In the genomic region with DNA sequence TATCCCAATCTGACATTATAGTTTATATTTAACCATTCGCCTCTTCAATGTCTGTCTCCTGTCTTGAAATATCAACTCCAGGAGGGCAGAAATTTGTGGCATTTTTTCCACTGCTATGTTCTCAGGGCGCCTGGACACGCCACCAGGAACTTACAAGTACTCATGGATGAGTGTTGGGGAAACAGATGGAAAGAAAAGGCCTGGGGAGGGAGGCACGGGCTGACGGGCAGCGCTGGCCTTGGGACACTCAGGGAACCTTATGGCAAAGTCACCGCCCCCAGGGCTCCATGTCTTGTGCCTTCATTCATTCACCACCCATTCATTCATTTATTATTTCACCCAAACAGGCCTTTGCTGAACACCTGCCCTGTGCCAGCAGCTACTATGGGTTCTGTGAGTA, we compare ENCODE assay signal across 24 cellular contexts.
DNase-seq lines count a peak whose midpoint lies in the region; ATAC-seq, FAIRE-seq and TF ChIP-seq lines count a peak whose summit lies in the region.
"Had no signal": no experiment of that assay in that cellular context is flagged by ENCODE, and none has a peak within 500 bp of the region (broad histone marks: within the 10 kb centered on the region; RNA-seq: fewer than 3 reads in every experiment).

No MANE protein-coding gene starts in this region.

- H3K27ac Mint-ChIP-seq in osteocyte (ENCODE audit: unreplicated experiment), result no peak overlapping the region
- H3K27ac Mint-ChIP-seq: CD8-positive, alpha-beta T cell had no signal

- H3K4me1 ChIP-seq in Peyer's patch (no peaks in the 10 kb centered on the region), upper lobe of right lung (no peaks in the 10 kb centered on the region), body of pancreas (no peaks in the 10 kb centered on the region)

- WGBS in body of pancreas, 2 donors, result 62 to 63% methylated on average over 7 of the region's 7 CpGs

- intact Hi-C loops in upper lobe of right lung (cut with DNase I) (no loop called here), body of pancreas (cut with DNase I) (no loop called here)

- TF ChIP-seq POLR2A in Peyer's patch (IDR thresholded peaks at IDR 0.05) (no peak), body of pancreas (IDR thresholded peaks at IDR 0.05) (no peak)

- ATAC-seq in upper lobe of right lung (no peak), HG03097 (IDR thresholded peaks at IDR 0.05; ENCODE audit: low FRiP score, unreplicated experiment) (no peak), HG02938 (IDR thresholded peaks at IDR 0.05; ENCODE audit: unreplicated experiment) (no peak), body of pancreas (no peak)
- ATAC-seq: CD8-positive, alpha-beta T cell had no signal

- H3K4me3 ChIP-seq in Peyer's patch (no peak overlapping the region), bronchial epithelial cell (ENCODE audit: low read depth, low read length) (no peak overlapping the region), upper lobe of right lung (no peak overlapping the region), body of pancreas (no peak overlapping the region)
- H3K4me3 ChIP-seq: SK-N-MC had no signal

- peaks cover 54% of the 10 kb centered on the region for H3K27me3 Mint-ChIP-seq in osteocyte (ENCODE audit: unreplicated experiment)

- H3K4me1 Mint-ChIP-seq in osteocyte (ENCODE audit: unreplicated experiment), result no peaks in the 10 kb centered on the region

- peak in 2 of 3 donors; percentile 8 to 14 for DNase-seq in Peyer's patch
- DNase-seq in bronchial epithelial cell (ENCODE audit: low read depth), result no peak
- peak; percentile 63 for DNase-seq in osteocyte (ENCODE audit: extremely low spot score, unreplicated experiment)
- peak; percentile 21 for DNase-seq in upper lobe of right lung
- no peak for DNase-seq in body of pancreas
- DNase-seq: ACHN; C1 segment of cervical spinal cord; Calu3; CD8-positive, alpha-beta T cell; DMS153; GOT3; HCEC 1CT; IMR-90; NCI-H1092 treated with DMSO at 0.1 percent for 48 hours; NCI-H1436 treated with DMSO at 0.1 percent for 48 hours; NCI-H2029; NCI-H446; NCI-H526; SHP77 treated with DMSO at 0.1 percent for 48 hours had no signal

- no peaks in the 10 kb centered on the region for H3K9me3 ChIP-seq in Peyer's patch
- H3K9me3 ChIP-seq in upper lobe of right lung, result no peaks in the 10 kb centered on the region
- no peaks in the 10 kb centered on the region for H3K9me3 ChIP-seq in body of pancreas

- no peaks in the 10 kb centered on the region for H3K9me3 Mint-ChIP-seq in osteocyte (ENCODE audit: unreplicated experiment)
- H3K9me3 Mint-ChIP-seq: CD8-positive, alpha-beta T cell had no signal

- H3K27me3 ChIP-seq in Peyer's patch, result no peaks in the 10 kb centered on the region
- no peaks in the 10 kb centered on the region for H3K27me3 ChIP-seq in bronchial epithelial cell (ENCODE audit: control insufficient read depth, insufficient read depth, low read length)
- H3K27me3 ChIP-seq in upper lobe of right lung, result peaks cover 16% of the 10 kb centered on the region
- H3K27me3 ChIP-seq in body of pancreas, result no peaks in the 10 kb centered on the region

- H3K27ac ChIP-seq in Peyer's patch, result no peak overlapping the region
- no peak overlapping the region for H3K27ac ChIP-seq in upper lobe of right lung
- H3K27ac ChIP-seq in body of pancreas, result no peak overlapping the region
- H3K27ac ChIP-seq: KMS-11, SK-N-MC had no signal

- TF ChIP-seq CTCF in Peyer's patch (IDR thresholded peaks at IDR 0.05), result no peak
- no peak for TF ChIP-seq CTCF in bronchial epithelial cell (IDR thresholded peaks at IDR 0.05; ENCODE audit: insufficient read depth, low read length, severe bottlenecking)
- no peak for TF ChIP-seq CTCF in osteocyte (IDR thresholded peaks at IDR 0.05)
- TF ChIP-seq CTCF in upper lobe of right lung (IDR thresholded peaks at IDR 0.05), result no peak
- no peak for TF ChIP-seq CTCF in body of pancreas (IDR thresholded peaks at IDR 0.05)

- FAIRE-seq in bronchial epithelial cell (lab: Jason Lieb, UNC), result peak; percentile 7
- FAIRE-seq: GM12891 had no signal

- no peaks in the 10 kb centered on the region for H3K36me3 Mint-ChIP-seq in osteocyte (ENCODE audit: unreplicated experiment)
- H3K36me3 Mint-ChIP-seq: CD8-positive, alpha-beta T cell had no signal

- H3K36me3 ChIP-seq in Peyer's patch, result no peaks in the 10 kb centered on the region
- H3K36me3 ChIP-seq in bronchial epithelial cell (ENCODE audit: control insufficient read depth, insufficient read depth, low read length), result no peaks in the 10 kb centered on the region
- H3K36me3 ChIP-seq in upper lobe of right lung, result no peaks in the 10 kb centered on the region
- no peaks in the 10 kb centered on the region for H3K36me3 ChIP-seq in body of pancreas (replicated peaks in 1 of 2; ENCODE audit: insufficient read depth in 1 of 2, low read depth in 2 of 2)

- H3K4me3 Mint-ChIP-seq in osteocyte (ENCODE audit: unreplicated experiment), result no peak overlapping the region
- H3K4me3 Mint-ChIP-seq: CD8-positive, alpha-beta T cell had no signal

Comparison
In these comparisons a context has a peak if more than half of its experiments do, and no peak if none do; other contexts are left out.
1. DNase-seq: peak in Peyer's patch (2 of 3), osteocyte (single experiment) and upper lobe of right lung (single experiment); none in bronchial epithelial cell (single experiment) and body of pancreas (0 of 4).